In the genomic region with DNA sequence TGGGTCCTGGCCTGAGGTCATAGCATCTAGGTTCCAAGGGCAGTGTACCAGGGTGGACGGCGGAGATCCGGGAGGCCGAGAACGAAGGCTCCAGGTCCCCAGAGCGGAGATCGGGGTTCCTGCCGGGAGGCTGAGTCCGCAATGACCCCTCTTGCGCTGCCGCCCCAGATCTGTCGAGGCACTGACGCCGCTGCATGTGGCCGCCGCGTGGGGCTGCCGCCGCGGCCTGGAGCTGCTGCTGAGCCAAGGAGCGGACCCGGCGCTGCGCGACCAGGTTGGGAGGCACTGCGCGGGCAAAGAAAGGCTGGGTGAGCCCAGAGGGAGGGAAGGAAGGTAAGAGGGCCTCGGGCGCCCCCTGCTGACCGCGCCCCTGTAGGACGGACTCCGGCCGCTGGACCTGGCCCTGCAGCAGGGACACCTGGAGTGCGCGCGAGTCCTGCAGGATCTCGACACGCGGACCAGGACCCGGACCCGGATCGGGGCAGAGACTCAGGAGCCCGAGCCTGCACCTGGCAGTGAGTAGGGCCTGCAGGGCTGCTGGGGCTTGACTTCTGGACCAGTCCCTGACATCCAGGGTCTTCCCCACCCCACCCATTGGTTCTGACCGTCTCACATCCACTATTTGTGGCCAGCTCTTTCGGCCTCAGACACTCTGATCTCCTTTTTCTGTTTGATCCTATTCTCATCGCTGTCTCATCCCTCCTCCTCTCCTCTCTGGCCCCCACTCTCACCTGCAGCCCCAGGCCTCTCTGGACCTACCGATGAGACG, we compare ENCODE assay signal across 1 cellular context.
TF ChIP-seq lines count a peak whose summit lies in the region.

No MANE protein-coding gene starts in this region.

TF ChIP-seq in K562, 482 proteins besides CTCF, POLR2A, EP300 and RAD21 (continued from another document and continues in another):
- TF ChIP-seq, protein P1, sequence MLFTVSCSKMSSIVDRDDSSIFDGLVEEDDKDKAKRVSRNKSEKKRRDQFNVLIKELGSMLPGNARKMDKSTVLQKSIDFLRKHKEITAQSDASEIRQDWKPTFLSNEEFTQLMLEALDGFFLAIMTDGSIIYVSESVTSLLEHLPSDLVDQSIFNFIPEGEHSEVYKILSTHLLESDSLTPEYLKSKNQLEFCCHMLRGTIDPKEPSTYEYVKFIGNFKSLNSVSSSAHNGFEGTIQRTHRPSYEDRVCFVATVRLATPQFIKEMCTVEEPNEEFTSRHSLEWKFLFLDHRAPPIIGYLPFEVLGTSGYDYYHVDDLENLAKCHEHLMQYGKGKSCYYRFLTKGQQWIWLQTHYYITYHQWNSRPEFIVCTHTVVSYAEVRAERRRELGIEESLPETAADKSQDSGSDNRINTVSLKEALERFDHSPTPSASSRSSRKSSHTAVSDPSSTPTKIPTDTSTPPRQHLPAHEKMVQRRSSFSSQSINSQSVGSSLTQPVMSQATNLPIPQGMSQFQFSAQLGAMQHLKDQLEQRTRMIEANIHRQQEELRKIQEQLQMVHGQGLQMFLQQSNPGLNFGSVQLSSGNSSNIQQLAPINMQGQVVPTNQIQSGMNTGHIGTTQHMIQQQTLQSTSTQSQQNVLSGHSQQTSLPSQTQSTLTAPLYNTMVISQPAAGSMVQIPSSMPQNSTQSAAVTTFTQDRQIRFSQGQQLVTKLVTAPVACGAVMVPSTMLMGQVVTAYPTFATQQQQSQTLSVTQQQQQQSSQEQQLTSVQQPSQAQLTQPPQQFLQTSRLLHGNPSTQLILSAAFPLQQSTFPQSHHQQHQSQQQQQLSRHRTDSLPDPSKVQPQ (CRISPR knock-in tag; IDR thresholded peaks at IDR 0.05; ENCODE audit: borderline replicate concordance): no peak
- TF ChIP-seq C11orf30 (IDR thresholded peaks at IDR 0.05; ENCODE audit: low read depth) (no peak), ZBTB7A (IDR thresholded peaks at IDR 0.05; ENCODE audit: borderline replicate concordance, control insufficient read depth, low read depth, low read length) (peak; percentile 57; the same call in 1 of the 2 replicates), ZNF592 (IDR thresholded peaks at IDR 0.05) (peak; percentile 52), MXI1 (IDR thresholded peaks at IDR 0.05; ENCODE audit: low read depth, low read length) (no peak), PCBP2 (IDR thresholded peaks at IDR 0.05; ENCODE audit: low read depth, low read length, poor library complexity, severe bottlenecking) (no peak), HDAC8 (tag; IDR thresholded peaks at IDR 0.05) (no peak), ZNF347 (CRISPR knock-in tag; IDR thresholded peaks at IDR 0.05; ENCODE audit: low read depth) (no peak), POU5F1 (IDR thresholded peaks at IDR 0.05; ENCODE audit: borderline replicate concordance, low read depth, low read length, partially characterized antibody) (no peak), CHD4 (IDR thresholded peaks at IDR 0.05; ENCODE audit: insufficient read depth, insufficient replicate concordance, low read depth, low read length, poor library complexity, severe bottlenecking) (no peak), YY1 (IDR thresholded peaks at IDR 0.05; ENCODE audit: borderline replicate concordance in 1 of 3, control insufficient read depth in 1 of 3, extremely low read depth in 1 of 3, insufficient read depth in 3 of 3, insufficient read length in 1 of 3, insufficient replicate concordance in 2 of 3, low read depth in 1 of 3, low read length in 2 of 3) (peak in 2 of 3 experiments; percentile 22 to 43), ZNF239 (CRISPR knock-in tag; IDR thresholded peaks at IDR 0.05) (no peak), ZKSCAN8 (CRISPR knock-in tag; IDR thresholded peaks at IDR 0.05) (no peak), SNIP1 (IDR thresholded peaks at IDR 0.05; ENCODE audit: low read depth) (no peak), PCBP1 (IDR thresholded peaks at IDR 0.05; ENCODE audit: low read depth, low read length, poor library complexity, severe bottlenecking) (no peak), FOXM1 (IDR thresholded peaks at IDR 0.05; ENCODE audit: low read depth) (no peak), FOXM1 (CRISPR knock-in tag; IDR thresholded peaks at IDR 0.05; ENCODE audit: low read depth) (0 out of 2 replicates have a peak, but pooled peaks have one; percentile 43), U2AF2 (optimal IDR thresholded peaks at IDR 0.05; ENCODE audit: low read depth, low read length) (no peak), CHD1 (IDR thresholded peaks at IDR 0.05; ENCODE audit: low read length) (no peak), LEF1 (IDR thresholded peaks at IDR 0.05) (no peak), BRCA1 (IDR thresholded peaks at IDR 0.05) (no peak), BRCA1 (CRISPR knock-in tag; IDR thresholded peaks at IDR 0.05) (no peak), SOX6 (IDR thresholded peaks at IDR 0.05) (no peak), ZNF586 (CRISPR knock-in tag; conservative IDR thresholded peaks at IDR 0.05) (no peak), BHLHE40 (IDR thresholded peaks at IDR 0.05; ENCODE audit: low read length) (no peak), NFRKB (IDR thresholded peaks at IDR 0.05; ENCODE audit: low read depth) (no peak), HDAC2 (IDR thresholded peaks at IDR 0.05) (no peak), KLF16 (IDR thresholded peaks at IDR 0.05) (0 out of 2 replicates have a peak, but pooled peaks have one; percentile 14), ZBTB8A (IDR thresholded peaks at IDR 0.05; ENCODE audit: partially characterized antibody) (no peak), CBX8 (IDR thresholded peaks at IDR 0.05; ENCODE audit: borderline replicate concordance, extremely low read depth, low read depth, low read length, poor library complexity, severe bottlenecking) (no peak), TAF7 (tag; IDR thresholded peaks at IDR 0.05) (no peak), ZBTB1 (CRISPR knock-in tag; IDR thresholded peaks at IDR 0.05; ENCODE audit: borderline replicate concordance, low read depth) (no peak), CEBPG (CRISPR knock-in tag; IDR thresholded peaks at IDR 0.05) (no peak), CEBPG (tag; conservative IDR thresholded peaks at IDR 0.05 in 1 of 2, IDR thresholded peaks at IDR 0.05 in 1 of 2) (no peak), RNF2 (IDR thresholded peaks at IDR 0.05) (no peak), ARID2 (IDR thresholded peaks at IDR 0.05) (peak; percentile 83; the same call in 1 of the 2 replicates), ELF1 (tag; IDR thresholded peaks at IDR 0.05) (no peak), ZNF224 (CRISPR knock-in tag; IDR thresholded peaks at IDR 0.05) (no peak), ARID1B (IDR thresholded peaks at IDR 0.05) (no peak), PBX2 (CRISPR knock-in tag; IDR thresholded peaks at IDR 0.05; ENCODE audit: low read depth) (no peak), PBX2 (tag; conservative IDR thresholded peaks at IDR 0.05; ENCODE audit: low read depth) (no peak), ZNF316 (IDR thresholded peaks at IDR 0.05) (no peak)
- TF ChIP-seq, protein P2, sequence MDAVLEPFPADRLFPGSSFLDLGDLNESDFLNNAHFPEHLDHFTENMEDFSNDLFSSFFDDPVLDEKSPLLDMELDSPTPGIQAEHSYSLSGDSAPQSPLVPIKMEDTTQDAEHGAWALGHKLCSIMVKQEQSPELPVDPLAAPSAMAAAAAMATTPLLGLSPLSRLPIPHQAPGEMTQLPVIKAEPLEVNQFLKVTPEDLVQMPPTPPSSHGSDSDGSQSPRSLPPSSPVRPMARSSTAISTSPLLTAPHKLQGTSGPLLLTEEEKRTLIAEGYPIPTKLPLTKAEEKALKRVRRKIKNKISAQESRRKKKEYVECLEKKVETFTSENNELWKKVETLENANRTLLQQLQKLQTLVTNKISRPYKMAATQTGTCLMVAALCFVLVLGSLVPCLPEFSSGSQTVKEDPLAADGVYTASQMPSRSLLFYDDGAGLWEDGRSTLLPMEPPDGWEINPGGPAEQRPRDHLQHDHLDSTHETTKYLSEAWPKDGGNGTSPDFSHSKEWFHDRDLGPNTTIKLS (IDR thresholded peaks at IDR 0.05; ENCODE audit: borderline replicate concordance, low read depth): no peak
- TF ChIP-seq, protein P3, sequence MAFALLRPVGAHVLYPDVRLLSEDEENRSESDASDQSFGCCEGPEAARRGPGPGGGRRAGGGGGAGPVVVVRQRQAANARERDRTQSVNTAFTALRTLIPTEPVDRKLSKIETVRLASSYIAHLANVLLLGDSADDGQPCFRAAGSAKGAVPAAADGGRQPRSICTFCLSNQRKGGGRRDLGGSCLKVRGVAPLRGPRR (CRISPR knock-in tag; IDR thresholded peaks at IDR 0.05): no peak
- TF ChIP-seq, protein P4, sequence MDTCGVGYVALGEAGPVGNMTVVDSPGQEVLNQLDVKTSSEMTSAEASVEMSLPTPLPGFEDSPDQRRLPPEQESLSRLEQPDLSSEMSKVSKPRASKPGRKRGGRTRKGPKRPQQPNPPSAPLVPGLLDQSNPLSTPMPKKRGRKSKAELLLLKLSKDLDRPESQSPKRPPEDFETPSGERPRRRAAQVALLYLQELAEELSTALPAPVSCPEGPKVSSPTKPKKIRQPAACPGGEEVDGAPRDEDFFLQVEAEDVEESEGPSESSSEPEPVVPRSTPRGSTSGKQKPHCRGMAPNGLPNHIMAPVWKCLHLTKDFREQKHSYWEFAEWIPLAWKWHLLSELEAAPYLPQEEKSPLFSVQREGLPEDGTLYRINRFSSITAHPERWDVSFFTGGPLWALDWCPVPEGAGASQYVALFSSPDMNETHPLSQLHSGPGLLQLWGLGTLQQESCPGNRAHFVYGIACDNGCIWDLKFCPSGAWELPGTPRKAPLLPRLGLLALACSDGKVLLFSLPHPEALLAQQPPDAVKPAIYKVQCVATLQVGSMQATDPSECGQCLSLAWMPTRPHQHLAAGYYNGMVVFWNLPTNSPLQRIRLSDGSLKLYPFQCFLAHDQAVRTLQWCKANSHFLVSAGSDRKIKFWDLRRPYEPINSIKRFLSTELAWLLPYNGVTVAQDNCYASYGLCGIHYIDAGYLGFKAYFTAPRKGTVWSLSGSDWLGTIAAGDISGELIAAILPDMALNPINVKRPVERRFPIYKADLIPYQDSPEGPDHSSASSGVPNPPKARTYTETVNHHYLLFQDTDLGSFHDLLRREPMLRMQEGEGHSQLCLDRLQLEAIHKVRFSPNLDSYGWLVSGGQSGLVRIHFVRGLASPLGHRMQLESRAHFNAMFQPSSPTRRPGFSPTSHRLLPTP (IDR thresholded peaks at IDR 0.05; ENCODE audit: borderline replicate concordance, extremely low read depth, insufficient read length): no peak
- TF ChIP-seq, protein P5, sequence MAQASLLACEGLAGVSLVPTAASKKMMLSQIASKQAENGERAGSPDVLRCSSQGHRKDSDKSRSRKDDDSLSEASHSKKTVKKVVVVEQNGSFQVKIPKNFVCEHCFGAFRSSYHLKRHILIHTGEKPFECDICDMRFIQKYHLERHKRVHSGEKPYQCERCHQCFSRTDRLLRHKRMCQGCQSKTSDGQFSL (CRISPR knock-in tag; IDR thresholded peaks at IDR 0.05): no peak
- TF ChIP-seq, protein P5 (tag; IDR thresholded peaks at IDR 0.05): no peak
- TF ChIP-seq, protein P6, sequence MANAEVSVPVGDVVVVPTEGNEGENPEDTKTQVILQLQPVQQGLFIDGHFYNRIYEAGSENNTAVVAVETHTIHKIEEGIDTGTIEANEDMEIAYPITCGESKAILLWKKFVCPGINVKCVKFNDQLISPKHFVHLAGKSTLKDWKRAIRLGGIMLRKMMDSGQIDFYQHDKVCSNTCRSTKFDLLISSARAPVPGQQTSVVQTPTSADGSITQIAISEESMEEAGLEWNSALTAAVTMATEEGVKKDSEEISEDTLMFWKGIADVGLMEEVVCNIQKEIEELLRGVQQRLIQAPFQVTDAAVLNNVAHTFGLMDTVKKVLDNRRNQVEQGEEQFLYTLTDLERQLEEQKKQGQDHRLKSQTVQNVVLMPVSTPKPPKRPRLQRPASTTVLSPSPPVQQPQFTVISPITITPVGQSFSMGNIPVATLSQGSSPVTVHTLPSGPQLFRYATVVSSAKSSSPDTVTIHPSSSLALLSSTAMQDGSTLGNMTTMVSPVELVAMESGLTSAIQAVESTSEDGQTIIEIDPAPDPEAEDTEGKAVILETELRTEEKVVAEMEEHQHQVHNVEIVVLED (CRISPR knock-in tag; IDR thresholded peaks at IDR 0.05): no peak
